21 cellular contexts compared by ENCODE assay signal in the genomic region with DNA sequence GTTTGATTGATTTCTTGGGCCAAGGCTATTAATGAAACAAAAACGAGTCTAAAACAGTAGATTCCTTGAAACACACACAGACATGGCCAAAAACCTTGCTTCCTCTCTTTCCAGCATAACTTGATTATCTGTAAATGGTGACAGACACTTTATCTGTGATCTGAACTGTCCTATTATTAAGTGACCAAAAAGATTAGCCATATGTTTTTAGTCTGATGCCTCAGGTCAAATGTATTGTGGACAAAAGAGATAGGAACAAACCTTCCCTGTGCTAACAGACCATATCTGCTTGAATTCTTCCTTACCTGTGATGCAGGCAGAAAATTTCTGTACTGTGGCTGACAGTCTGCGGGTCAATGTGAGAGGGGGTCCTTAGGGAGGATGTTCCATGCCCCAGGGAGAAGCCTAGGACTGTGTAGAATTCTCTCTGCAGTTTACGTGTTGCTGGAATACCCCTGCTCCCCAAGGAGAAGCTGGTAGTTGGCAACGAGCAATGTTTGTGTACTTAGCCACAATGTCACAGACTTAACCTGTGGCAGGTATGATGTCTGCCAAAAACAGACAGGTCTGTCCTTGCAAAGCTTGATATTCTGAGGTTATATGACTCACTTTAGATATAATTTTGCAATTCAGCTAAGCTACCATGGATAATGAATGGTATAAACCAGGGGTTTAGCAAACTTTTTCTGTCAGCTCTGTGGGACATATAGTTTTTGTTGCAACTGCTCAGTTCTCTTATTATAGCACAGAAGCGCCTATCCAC. TPM values are rescaled to one million over a fixed set of nuclear protein-coding genes. Genes with fewer than 3 reads are reported as not detected.
DNase-seq lines count a peak whose midpoint lies in the region; ATAC-seq, FAIRE-seq and TF ChIP-seq lines count a peak whose summit lies in the region.
"Had no signal": no experiment of that assay in that cellular context is flagged by ENCODE, and none has a peak within 500 bp of the region (broad histone marks: within the 10 kb centered on the region; RNA-seq: fewer than 3 reads in every experiment).

No MANE protein-coding gene starts in this region.

- no peak overlapping the region for H3K23ac ChIP-seq in mesendoderm (ENCODE audit: low read length)

- no peak overlapping the region for H2BK120ac ChIP-seq in mesendoderm (ENCODE audit: low read depth, low read length)

- no peaks in the 10 kb centered on the region for H3K9me3 Mint-ChIP-seq in endodermal cell
- H3K9me3 Mint-ChIP-seq: CD4-positive, alpha-beta T cell; GM23338 had no signal

- H4K8ac ChIP-seq in mesendoderm (ENCODE audit: low read depth, low read length): no peak overlapping the region

- H3K9ac ChIP-seq in endodermal cell (ENCODE audit: extremely low read depth, low read length, poor library complexity, severe bottlenecking) (no peak overlapping the region), mesendoderm (ENCODE audit: low read length) (no peak overlapping the region)

- no peaks in the 10 kb centered on the region for H3K9me3 ChIP-seq in endodermal cell (ENCODE audit: control insufficient read depth, low read length)
- H3K9me3 ChIP-seq: A549 had no signal

- FAIRE-seq in GM12892 (lab: Jason Lieb, UNC): peak; percentile 66
- FAIRE-seq: A549, GM12878, GM19239 had no signal

- no peak overlapping the region for H3K4me2 ChIP-seq in mesendoderm (ENCODE audit: low read length)
- H3K4me2 ChIP-seq: A549, GM23338 had no signal

- H3K27ac ChIP-seq in RWPE1 (no peak overlapping the region), endodermal cell (ENCODE audit: low read depth, low read length) (no peak overlapping the region), mesendoderm (ENCODE audit: low read depth, low read length) (no peak overlapping the region)
- H3K27ac ChIP-seq: A549 had no signal

- no peak for TF ChIP-seq POLR2A in GM12892 (IDR thresholded peaks at IDR 0.05; ENCODE audit: low read depth, low read length)

- no peak overlapping the region for H3K27ac Mint-ChIP-seq in endodermal cell
- H3K27ac Mint-ChIP-seq: CD4-positive, alpha-beta T cell; GM23338 had no signal

- H3K79me2 ChIP-seq in mesendoderm (ENCODE audit: control insufficient read depth, insufficient read depth, low read length): no peaks in the 10 kb centered on the region

- H3K18ac ChIP-seq in mesendoderm (ENCODE audit: low read length): no peak overlapping the region

- H3K4me3 Mint-ChIP-seq in endodermal cell: no peak overlapping the region
- H3K4me3 Mint-ChIP-seq: CD4-positive, alpha-beta T cell; GM23338 had no signal

- H3K36me3 Mint-ChIP-seq in endodermal cell (ENCODE audit: low read depth): no peaks in the 10 kb centered on the region

- no peaks in the 10 kb centered on the region for H3K27me3 ChIP-seq in endodermal cell (ENCODE audit: control insufficient read depth, insufficient read depth, low read length, poor library complexity, severe bottlenecking)
- H3K27me3 ChIP-seq in mesendoderm (ENCODE audit: insufficient read depth, low read length, poor library complexity): no peaks in the 10 kb centered on the region

- H3K4me1 ChIP-seq in endodermal cell (ENCODE audit: control insufficient read depth, insufficient read depth, low read length) (no peaks in the 10 kb centered on the region), mesendoderm (ENCODE audit: control insufficient read depth, low read depth, low read length) (peaks cover 3% of the 10 kb centered on the region)

- no peak overlapping the region for H4K5ac ChIP-seq in mesendoderm (ENCODE audit: low read length)

- 92 to 97% methylated on average over 5 of the region's 5 CpGs for WGBS in endodermal cell (ENCODE audit: insufficient coverage in 1 of 2, insufficient read length in 1 of 2), 2 experiments
- no CpG with 5 or more reads among the region's 5 CpGs for WGBS in mesendoderm (ENCODE audit: extremely low coverage, insufficient coverage, low lambda C conversion rate)

- no peak overlapping the region for H2BK5ac ChIP-seq in mesendoderm (ENCODE audit: low read length)

- peaks cover 17% of the 10 kb centered on the region for H3K4me1 Mint-ChIP-seq in endodermal cell

- CTCF ChIA-PET in RWPE1 (lab: Yijun Ruan, JAX): interaction anchor here (0.6 kb wide), 2 partner anchors 31 to 1180 kb away, joined by 3 to 4 read pairs; no protein-coding TSS in a partner anchor

- no peaks in the 10 kb centered on the region for H3K79me1 ChIP-seq in mesendoderm (ENCODE audit: low read length)

- H2BK15ac ChIP-seq in mesendoderm (replicated peaks; ENCODE audit: low read depth): no peak overlapping the region

- H2AK5ac ChIP-seq in mesendoderm (ENCODE audit: low read length): no peak overlapping the region

- intact Hi-C loops in left ventricle myocardium superior (cut with micrococcal nuclease): no loop called here

- peaks cover 2% of the 10 kb centered on the region for H3K27me3 Mint-ChIP-seq in endodermal cell (ENCODE audit: insufficient read depth)

- H3K4me3 ChIP-seq in endodermal cell (ENCODE audit: low read length): peak overlapping the region; percentile 44
- H3K4me3 ChIP-seq in mesendoderm (ENCODE audit: low read length): no peak overlapping the region
- H3K4me3 ChIP-seq: A549, GM12878, GM23338 had no signal

- no peak for DNase-seq in GM12892 (ENCODE audit: insufficient read length)
- DNase-seq in RWPE1 (ENCODE audit: low spot score): peak; percentile 14
- DNase-seq in endodermal cell: no peak
- no peak for DNase-seq in mesendoderm
- DNase-seq in stimulated activated naive CD4-positive, alpha-beta T cell (lab: John Stamatoyannopoulos, UW): no peak
- no peak for DNase-seq in left ventricle myocardium superior
- DNase-seq in inferior parietal cortex (ENCODE audit: extremely low spot score): no peak
- DNase-seq: Calu3; CD4-positive, alpha-beta T cell; DMS53; EL; HCEC 1CT; NCI-H1092 treated with DMSO at 0.1 percent for 48 hours; NCI-H146; NCI-H2227 treated with DMSO at 0.1 percent for 48 hours; NCI-H510A treated with DMSO at 0.1 percent for 48 hours; NCI-H82 had no signal

- POLR2A ChIA-PET in RWPE1 (lab: Yijun Ruan, JAX; ENCODE audit: low non-redundant PET): no interaction called here

- TF ChIP-seq CTCF in RWPE1 (conservative IDR thresholded peaks at IDR 0.05; ENCODE audit: low read depth) (no peak), endodermal cell (conservative IDR thresholded peaks at IDR 0.05) (no peak)

- no peak overlapping the region for H3K4ac ChIP-seq in mesendoderm (ENCODE audit: low read depth, low read length)

- peak overlapping the region; percentile 3 for H3K56ac ChIP-seq in mesendoderm (ENCODE audit: low read length)

- H3K36me3 ChIP-seq in endodermal cell (ENCODE audit: control insufficient read depth, insufficient read depth, low read length) (no peaks in the 10 kb centered on the region), mesendoderm (ENCODE audit: control insufficient read depth, insufficient read depth, low read length) (no peaks in the 10 kb centered on the region)

- ATAC-seq in left ventricle myocardium superior: no peak
- ATAC-seq: A549, GM12878, GM23338 had no signal

RNA-seq across cellular contexts. Expression of a gene that starts 31.2 kb away (rescaled TPM):
- 3.2 TPM for polyA plus RNA-seq in GM12892 (2012; ENCODE audit: missing spikeins)
- 10 to 100 TPM in 1 of 2 donors, 1 to 10 TPM in 1; 6.2 to 10.0 TPM for total RNA-seq in endodermal cell
- 6.1 TPM for polyA plus RNA-seq in endodermal cell (2013, experiment 1 of 2)
- 4.7 TPM for polyA plus RNA-seq in endodermal cell (2013, experiment 2 of 2)
- polyA plus RNA-seq in mesendoderm (2013, experiment 1 of 2): 3.5 TPM
- polyA plus RNA-seq in mesendoderm (2013, experiment 2 of 2): 3.6 TPM
- total RNA-seq in left ventricle myocardium superior: 9.4 TPM

RNA-seq across cellular contexts. Expression of a gene that starts 31.4 kb away (rescaled TPM):
- polyA plus RNA-seq in GM12892 (2012; ENCODE audit: missing spikeins): 20.6 TPM
- total RNA-seq in endodermal cell (10 to 100 TPM; 46.8 to 56.4 TPM), left ventricle myocardium superior (20.4 TPM)
- 34.4 TPM for polyA plus RNA-seq in endodermal cell (2013, experiment 1 of 2)
- polyA plus RNA-seq in endodermal cell (2013, experiment 2 of 2): 37.5 TPM
- 43.9 TPM for polyA plus RNA-seq in mesendoderm (2013, experiment 1 of 2)
- polyA plus RNA-seq in mesendoderm (2013, experiment 2 of 2): 45.6 TPM
